ENCODE assay signal across 22 cellular contexts in genomic region chr12:15485466-15485865, GRCh38.
DNase-seq lines count a peak whose midpoint lies in the region; ATAC-seq, FAIRE-seq and TF ChIP-seq lines count a peak whose summit lies in the region.
"Had no signal": no experiment of that assay in that cellular context is flagged by ENCODE, and none has a peak within 500 bp of the region (broad histone marks: within the 10 kb centered on the region; RNA-seq: fewer than 3 reads in every experiment).

No MANE protein-coding gene starts in this region.

- no peaks in the 10 kb centered on the region for H3K27me3 Mint-ChIP-seq in nephron (ENCODE audit: low read depth)
- peaks cover 14% of the 10 kb centered on the region for H3K27me3 Mint-ChIP-seq in activated naive CD4-positive, alpha-beta T cell treated with anti-CD3 and anti-CD28 coated beads for 36 hours (ENCODE audit: low read depth)

- CTCF ChIA-PET in HEK293 (lab: Yijun Ruan, JAX) (no interaction called here), K562 (lab: Yijun Ruan, JAX; ENCODE audit: low intra/inter-chr PET ratio) (no interaction called here)
- CTCF ChIA-PET in activated naive CD4-positive, alpha-beta T cell treated with anti-CD3 and anti-CD28 coated beads for 36 hours (lab: Charles Lee), result interaction anchor here (0.6 kb wide), 1 partner anchor 18 kb away, joined by 3 read pairs; no protein-coding TSS in a partner anchor

- peak overlapping the region in 2 of 3 experiments; percentile 13 to 23 for H3K27ac Mint-ChIP-seq in nephron
- H3K27ac Mint-ChIP-seq in activated naive CD4-positive, alpha-beta T cell treated with anti-CD3 and anti-CD28 coated beads for 36 hours, result no peak overlapping the region
- H3K27ac Mint-ChIP-seq: B cell; CD4-positive, alpha-beta T cell; CD8-positive, alpha-beta T cell had no signal

- H3K4me3 ChIP-seq in HEK293 (ENCODE audit: low read depth, low read length), result no peak overlapping the region
- no peak overlapping the region for H3K4me3 ChIP-seq in K562
- H3K4me3 ChIP-seq in small intestine (ENCODE audit: low read depth in 1 of 2, low read length in 2 of 2), result no peak overlapping the region
- H3K4me3 ChIP-seq in upper lobe of right lung, result no peak overlapping the region
- H3K4me3 ChIP-seq: A549; BLaER1 treated with 17β-estradiol and CSF1 and Interleukin-3, amounts not matched to agents 10 nM and 100 nM had no signal

- FAIRE-seq in K562 (lab: Jason Lieb, UNC), result no peak
- FAIRE-seq in small intestine (lab: Jason Lieb, UNC), result no peak
- FAIRE-seq: A549, D721Med, G401.6, GM12891, GM19239 had no signal

- no peak overlapping the region for H2AFZ ChIP-seq in K562 (ENCODE audit: low read depth, low read length)

- H3K36me3 ChIP-seq in HEK293 (ENCODE audit: control insufficient read depth in 2 of 2, insufficient read depth in 1 of 2, low read length in 2 of 2) (no peaks in the 10 kb centered on the region), K562 (ENCODE audit: control insufficient read depth, insufficient read depth, low read length) (no peaks in the 10 kb centered on the region), small intestine (ENCODE audit: control insufficient read depth in 2 of 2, insufficient read depth in 2 of 2, low read length in 2 of 2) (no peaks in the 10 kb centered on the region), upper lobe of right lung (no peaks in the 10 kb centered on the region)
- H3K36me3 ChIP-seq: BLaER1 treated with 17β-estradiol and CSF1 and Interleukin-3, amounts not matched to agents 10 nM and 100 nM had no signal

- no peaks in the 10 kb centered on the region for H3K27me3 ChIP-seq in K562 (ENCODE audit: control insufficient read depth in 2 of 2, insufficient read depth in 2 of 2, low read length in 2 of 2)
- no peaks in the 10 kb centered on the region for H3K27me3 ChIP-seq in small intestine (ENCODE audit: control insufficient read depth in 2 of 2, insufficient read depth in 2 of 2, low read length in 2 of 2)
- peaks cover 7% of the 10 kb centered on the region for H3K27me3 ChIP-seq in upper lobe of right lung
- H3K27me3 ChIP-seq: BLaER1 treated with 17β-estradiol and CSF1 and Interleukin-3, amounts not matched to agents 10 nM and 100 nM had no signal

- H4K20me1 ChIP-seq in K562 (replicated peaks; ENCODE audit: control insufficient read depth, insufficient read depth, low read length), result no peaks in the 10 kb centered on the region
- H4K20me1 ChIP-seq: BLaER1 treated with 17β-estradiol and CSF1 and Interleukin-3, amounts not matched to agents 10 nM and 100 nM had no signal

- H3K9me3 ChIP-seq in HEK293 (ENCODE audit: control insufficient read depth, insufficient read depth, low read depth, low read length), result no peaks in the 10 kb centered on the region
- no peaks in the 10 kb centered on the region for H3K9me3 ChIP-seq in K562 (replicated peaks; ENCODE audit: control insufficient read depth, insufficient read depth, low read depth, low read length)
- H3K9me3 ChIP-seq in small intestine (ENCODE audit: control insufficient read depth, low read depth), result no peaks in the 10 kb centered on the region
- no peaks in the 10 kb centered on the region for H3K9me3 ChIP-seq in upper lobe of right lung
- H3K9me3 ChIP-seq: A549; BLaER1 treated with 17β-estradiol and CSF1 and Interleukin-3, amounts not matched to agents 10 nM and 100 nM; Caco-2 had no signal

- no peaks in the 10 kb centered on the region for H3K79me2 ChIP-seq in K562 (ENCODE audit: control insufficient read depth, insufficient read depth, low read length)

- TF ChIP-seq POLR2A in K562 (conservative IDR thresholded peaks at IDR 0.05), result no peak

- TF ChIP-seq RAD21 in K562 (CRISPR knock-in tag; conservative IDR thresholded peaks at IDR 0.05 in 1 of 2, IDR thresholded peaks at IDR 0.05 in 1 of 2), result no peak

- DNase-seq in K562 (ENCODE audit: extremely low read depth in 1 of 4, low spot score in 3 of 4) (no peak), small intestine (no peak), upper lobe of right lung (no peak)
- no peak for DNase-seq in activated naive CD4-positive, alpha-beta T cell treated with anti-CD3 and anti-CD28 coated beads for 36 hours
- DNase-seq: AML-193; Caco-2; Calu3; CD4-positive, alpha-beta T cell; CD8-positive, alpha-beta T cell; DMS79 treated with DMSO at 0.1 percent for 48 hours; GF-D8 had no signal

- WGBS in K562 (ENCODE audit: insufficient coverage, low coverage, missing lambda C conversion rate), result 0% methylated on average over 3 of the region's 3 CpGs
- WGBS in small intestine, 3 donors, result 84 to 91% (median 84%) methylated on average over 3 of the region's 3 CpGs

- intact Hi-C loops in K562 (cut with micrococcal nuclease), result no loop called here
- intact Hi-C loops in activated naive CD4-positive, alpha-beta T cell treated with anti-CD3 and anti-CD28 coated beads for 36 hours (cut with micrococcal nuclease), result no loop called here
- intact Hi-C loops in upper lobe of right lung (cut with DNase I), result no loop called here

- BruUV-seq in K562 (replicated peaks; lab: Mats Ljungman, UMichigan), result no TSS peak

- no peaks in the 10 kb centered on the region for H3K36me3 Mint-ChIP-seq in nephron (ENCODE audit: low read depth)
- no peaks in the 10 kb centered on the region for H3K36me3 Mint-ChIP-seq in activated naive CD4-positive, alpha-beta T cell treated with anti-CD3 and anti-CD28 coated beads for 36 hours (ENCODE audit: low read depth)
- H3K36me3 Mint-ChIP-seq: CD8-positive, alpha-beta T cell had no signal

- no peaks in the 10 kb centered on the region for H3K4me1 Mint-ChIP-seq in nephron
- H3K4me1 Mint-ChIP-seq in activated naive CD4-positive, alpha-beta T cell treated with anti-CD3 and anti-CD28 coated beads for 36 hours (ENCODE audit: low read depth), result no peaks in the 10 kb centered on the region
- H3K4me1 Mint-ChIP-seq: B cell had no signal

- TF ChIP-seq EP300 in K562 (IDR thresholded peaks at IDR 0.05; ENCODE audit: low read length), result no peak

- no peaks in the 10 kb centered on the region for H3K9me1 ChIP-seq in K562 (ENCODE audit: control insufficient read depth, insufficient read depth, low read length)

- TF ChIP-seq CTCF in HEK293 (tag by site-specific recombination; IDR thresholded peaks at IDR 0.05), result no peak
- no peak for TF ChIP-seq CTCF in K562 (IDR thresholded peaks at IDR 0.05 in 2 of 3, conservative IDR thresholded peaks at IDR 0.05 in 1 of 3; ENCODE audit: insufficient read depth in 2 of 3, low read depth in 1 of 3, low read length in 3 of 3)
- no peak for TF ChIP-seq CTCF in nephron (IDR thresholded peaks at IDR 0.05; ENCODE audit: unreplicated experiment in 3 of 3)
- TF ChIP-seq CTCF in upper lobe of right lung (IDR thresholded peaks at IDR 0.05), result no peak

- ATAC-seq in K562 (no peak), upper lobe of right lung (no peak)
- ATAC-seq: A549; CD8-positive, alpha-beta T cell had no signal

- H3K9ac ChIP-seq in K562 (ENCODE audit: insufficient read depth in 1 of 2, low read depth in 2 of 2, low read length in 2 of 2), result no peak overlapping the region
- H3K9ac ChIP-seq: BLaER1 treated with 17β-estradiol and CSF1 and Interleukin-3, amounts not matched to agents 10 nM and 100 nM had no signal

- no peaks in the 10 kb centered on the region for H3K4me1 ChIP-seq in HEK293 (ENCODE audit: control insufficient read depth, insufficient read depth, low read length)
- H3K4me1 ChIP-seq in K562 (replicated peaks in 1 of 2; ENCODE audit: control insufficient read depth in 2 of 2, insufficient read depth in 2 of 2, low read length in 2 of 2), result no peaks in the 10 kb centered on the region
- no peaks in the 10 kb centered on the region for H3K4me1 ChIP-seq in small intestine (ENCODE audit: control insufficient read depth in 2 of 2, insufficient read depth in 1 of 2, low read depth in 1 of 2, low read length in 1 of 2)
- H3K4me1 ChIP-seq in upper lobe of right lung, result no peaks in the 10 kb centered on the region
- H3K4me1 ChIP-seq: Caco-2 had no signal

- H3K4me3 Mint-ChIP-seq in nephron, result no peak overlapping the region
- H3K4me3 Mint-ChIP-seq in activated naive CD4-positive, alpha-beta T cell treated with anti-CD3 and anti-CD28 coated beads for 36 hours, result no peak overlapping the region
- H3K4me3 Mint-ChIP-seq: B cell; CD4-positive, alpha-beta T cell; CD8-positive, alpha-beta T cell had no signal

- H3K4me2 ChIP-seq in K562 (ENCODE audit: insufficient read depth, low read length), result no peak overlapping the region
- H3K4me2 ChIP-seq: A549; BLaER1 treated with 17β-estradiol and CSF1 and Interleukin-3, amounts not matched to agents 10 nM and 100 nM had no signal

- H3K27ac ChIP-seq in HEK293 (ENCODE audit: extremely low read depth, low read depth, low read length) (no peak overlapping the region), K562 (ENCODE audit: extremely low read depth, low read depth, low read length) (no peak overlapping the region), small intestine (ENCODE audit: low read depth in 1 of 2, low read length in 1 of 2) (no peak overlapping the region), upper lobe of right lung (no peak overlapping the region)
- H3K27ac ChIP-seq: 22Rv1; A549; BLaER1 treated with 17β-estradiol and CSF1 and Interleukin-3, amounts not matched to agents 10 nM and 100 nM; C4-2B had no signal

- POLR2A ChIA-PET in HEK293 (lab: Yijun Ruan, JAX) (no interaction called here), K562 (lab: Yijun Ruan, JAX) (no interaction called here)

- H3K9me3 Mint-ChIP-seq in nephron, result no peaks in the 10 kb centered on the region
- no peaks in the 10 kb centered on the region for H3K9me3 Mint-ChIP-seq in activated naive CD4-positive, alpha-beta T cell treated with anti-CD3 and anti-CD28 coated beads for 36 hours
- H3K9me3 Mint-ChIP-seq: CD4-positive, alpha-beta T cell; CD8-positive, alpha-beta T cell had no signal

- in situ Hi-C loops in K562 (cut with MboI), result no loop called here

TF ChIP-seq in HEK293, 187 proteins besides CTCF, POLR2A, EP300 and RAD21 (continues in another document):
- TF ChIP-seq WT1 (tag by site-specific recombination; IDR thresholded peaks at IDR 0.05), result no peak
- peak; percentile 95 for TF ChIP-seq ZNF10 (tag by site-specific recombination; IDR thresholded peaks at IDR 0.05)
- no peak for TF ChIP-seq ZNF621 (tag by site-specific recombination; IDR thresholded peaks at IDR 0.05)
- TF ChIP-seq ZNF138 (tag by site-specific recombination; IDR thresholded peaks at IDR 0.05; ENCODE audit: borderline replicate concordance), result no peak

TF ChIP-seq in K562, 482 proteins besides CTCF, POLR2A, EP300 and RAD21:
- TF ChIP-seq MCM3 (IDR thresholded peaks at IDR 0.05) (no peak), EHMT2 (IDR thresholded peaks at IDR 0.05) (no peak), DLX4 (CRISPR knock-in tag; IDR thresholded peaks at IDR 0.05) (no peak), NR4A1 (CRISPR knock-in tag; IDR thresholded peaks at IDR 0.05) (no peak), NR4A1 (tag; IDR thresholded peaks at IDR 0.05) (no peak), ZNF134 (CRISPR knock-in tag; conservative IDR thresholded peaks at IDR 0.05) (0 out of 2 replicates have a peak, but pooled peaks have one; percentile 12)
